ENCODE assay signal across 7 cellular contexts in the genomic region with DNA sequence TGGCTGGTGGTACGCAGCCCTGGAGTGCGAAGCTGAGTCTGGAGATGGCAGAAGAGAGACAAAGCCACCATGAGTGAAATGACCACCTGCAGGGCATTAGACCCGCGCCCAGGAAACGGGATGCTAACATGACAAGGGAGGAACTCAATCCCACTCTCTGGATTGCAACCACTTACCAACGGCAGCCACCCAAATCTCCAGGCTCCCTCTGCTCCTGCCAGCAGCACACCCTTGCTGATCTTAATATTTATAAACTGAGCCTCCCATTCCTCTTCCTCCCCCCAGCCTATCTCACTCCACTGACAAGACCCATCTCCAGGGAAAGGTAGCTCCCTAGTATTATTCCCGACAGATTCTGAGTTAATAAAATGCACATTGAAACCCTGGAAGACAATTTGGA.
DNase-seq lines count a peak whose midpoint lies in the region; ATAC-seq and TF ChIP-seq lines count a peak whose summit lies in the region.
"Not testable (repeated sequence)": the region's sequence is repeated elsewhere in the genome, so short reads cannot be mapped to it uniquely, and the experiment has no call there.

No MANE protein-coding gene starts in this region.

- not testable (repeated sequence) for H3K36me3 ChIP-seq in mucosa of descending colon (ENCODE audit: low read depth); thoracic aorta; upper lobe of right lung

- H3K4me3 ChIP-seq in mucosa of descending colon, thoracic aorta, upper lobe of right lung: not testable (repeated sequence)

- not testable (repeated sequence) for H3K4me3 Mint-ChIP-seq in stimulated activated effector memory CD8-positive, alpha-beta T cell treated with anti-CD3 and anti-CD28 coated beads, Interleukin-12 subunit alpha, Interleukin-12 subunit beta, amount 100 ng/mL, for 72 hours

- not testable (repeated sequence) for TF ChIP-seq CTCF in mucosa of descending colon (IDR thresholded peaks at IDR 0.05); omental fat pad (IDR thresholded peaks at IDR 0.05); thoracic aorta (IDR thresholded peaks at IDR 0.05); upper lobe of right lung (IDR thresholded peaks at IDR 0.05)

- ATAC-seq in esophagus mucosa (peak; percentile 47), Right ventricle myocardium superior (ENCODE audit: poor library complexity) (peak; percentile 12), mucosa of descending colon (peak; percentile 25), omental fat pad (ENCODE audit: low FRiP score) (peak; percentile 66), thoracic aorta (ENCODE audit: insufficient number of reproducible peaks, low FRiP score, low read depth) (peak; percentile 65), upper lobe of right lung (peak; percentile 57)
- ATAC-seq in stimulated activated effector memory CD8-positive, alpha-beta T cell treated with anti-CD3 and anti-CD28 coated beads, Interleukin-12 subunit alpha, Interleukin-12 subunit beta, amount 100 ng/mL, for 72 hours, result peak; percentile 26

- intact Hi-C loops in Right ventricle myocardium superior (cut with DNase I); mucosa of descending colon (cut with DNase I, micrococcal nuclease); upper lobe of right lung (cut with DNase I): not testable (repeated sequence)

- peaks cover 12% of the 10 kb centered on the region for H3K9me3 ChIP-seq in mucosa of descending colon
- H3K9me3 ChIP-seq in thoracic aorta, upper lobe of right lung: not testable (repeated sequence)

- H3K9me3 Mint-ChIP-seq in stimulated activated effector memory CD8-positive, alpha-beta T cell treated with anti-CD3 and anti-CD28 coated beads, Interleukin-12 subunit alpha, Interleukin-12 subunit beta, amount 100 ng/mL, for 72 hours, result not testable (repeated sequence)

- H3K27ac Mint-ChIP-seq in stimulated activated effector memory CD8-positive, alpha-beta T cell treated with anti-CD3 and anti-CD28 coated beads, Interleukin-12 subunit alpha, Interleukin-12 subunit beta, amount 100 ng/mL, for 72 hours, result not testable (repeated sequence)

- not testable (repeated sequence) for H3K4me1 ChIP-seq in mucosa of descending colon (ENCODE audit: low read depth); thoracic aorta (ENCODE audit: control insufficient read depth in 1 of 2, low read depth in 2 of 2); upper lobe of right lung

- H3K36me3 Mint-ChIP-seq in stimulated activated effector memory CD8-positive, alpha-beta T cell treated with anti-CD3 and anti-CD28 coated beads, Interleukin-12 subunit alpha, Interleukin-12 subunit beta, amount 100 ng/mL, for 72 hours, result not testable (repeated sequence)

- not testable (repeated sequence) for H3K4me1 Mint-ChIP-seq in stimulated activated effector memory CD8-positive, alpha-beta T cell treated with anti-CD3 and anti-CD28 coated beads, Interleukin-12 subunit alpha, Interleukin-12 subunit beta, amount 100 ng/mL, for 72 hours

- H3K27ac ChIP-seq in thoracic aorta, upper lobe of right lung: not testable (repeated sequence)

- not testable (repeated sequence) for H3K27me3 ChIP-seq in thoracic aorta (replicated peaks; ENCODE audit: insufficient read depth); upper lobe of right lung

- DNase-seq in Right ventricle myocardium superior; mucosa of descending colon; omental fat pad (ENCODE audit: low spot score); stimulated activated effector memory CD8-positive, alpha-beta T cell treated with anti-CD3 and anti-CD28 coated beads, Interleukin-12 subunit alpha, Interleukin-12 subunit beta, amount 100 ng/mL, for 72 hours (ENCODE audit: low spot score in 2 of 2); thoracic aorta (ENCODE audit: low spot score); upper lobe of right lung: not testable (repeated sequence)

Comparison
In these comparisons a context has a peak if more than half of its experiments do, and no peak if none do; other contexts are left out.
1. ATAC-seq: peak in every context shown above with its lines; median percentile 66 in omental fat pad; 65 in thoracic aorta; 57 in upper lobe of right lung; 47 in esophagus mucosa; 26 in stimulated activated effector memory CD8-positive, alpha-beta T cell treated with anti-CD3 and anti-CD28 coated beads, Interleukin-12 subunit alpha, Interleukin-12 subunit beta, amount 100 ng/mL, for 72 hours; 25 in mucosa of descending colon; 12 in Right ventricle myocardium superior.